2 cellular contexts compared by ENCODE assay signal in genomic region chr1:235160395-235160964, GRCh38.
TF ChIP-seq lines count a peak whose summit lies in the region.

No MANE protein-coding gene starts in this region.

TF ChIP-seq in HEK293, 187 proteins besides CTCF, POLR2A, EP300 and RAD21:
- peak; percentile 92; the same call in 1 of the 2 replicates for TF ChIP-seq ZNF223 (tag by site-specific recombination; IDR thresholded peaks at IDR 0.05)
- TF ChIP-seq PRDM1 (tag by site-specific recombination; IDR thresholded peaks at IDR 0.05), result peak; percentile 99
- 0 out of 2 replicates have a peak, but pooled peaks have one; percentile 19 for TF ChIP-seq ZNF433 (tag by site-specific recombination; IDR thresholded peaks at IDR 0.05; ENCODE audit: low read depth)
- TF ChIP-seq ZSCAN18 (tag by site-specific recombination; IDR thresholded peaks at IDR 0.05), result no peak
TF ChIP-seq in HEK293: peak in this region for 3.

TF ChIP-seq in GM12878, 131 proteins besides CTCF, POLR2A, EP300 and RAD21:
- TF ChIP-seq, protein P1, sequence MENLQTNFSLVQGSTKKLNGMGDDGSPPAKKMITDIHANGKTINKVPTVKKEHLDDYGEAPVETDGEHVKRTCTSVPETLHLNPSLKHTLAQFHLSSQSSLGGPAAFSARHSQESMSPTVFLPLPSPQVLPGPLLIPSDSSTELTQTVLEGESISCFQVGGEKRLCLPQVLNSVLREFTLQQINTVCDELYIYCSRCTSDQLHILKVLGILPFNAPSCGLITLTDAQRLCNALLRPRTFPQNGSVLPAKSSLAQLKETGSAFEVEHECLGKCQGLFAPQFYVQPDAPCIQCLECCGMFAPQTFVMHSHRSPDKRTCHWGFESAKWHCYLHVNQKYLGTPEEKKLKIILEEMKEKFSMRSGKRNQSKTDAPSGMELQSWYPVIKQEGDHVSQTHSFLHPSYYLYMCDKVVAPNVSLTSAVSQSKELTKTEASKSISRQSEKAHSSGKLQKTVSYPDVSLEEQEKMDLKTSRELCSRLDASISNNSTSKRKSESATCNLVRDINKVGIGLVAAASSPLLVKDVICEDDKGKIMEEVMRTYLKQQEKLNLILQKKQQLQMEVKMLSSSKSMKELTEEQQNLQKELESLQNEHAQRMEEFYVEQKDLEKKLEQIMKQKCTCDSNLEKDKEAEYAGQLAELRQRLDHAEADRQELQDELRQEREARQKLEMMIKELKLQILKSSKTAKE (IDR thresholded peaks at IDR 0.05; ENCODE audit: low read depth, poor library complexity, severe bottlenecking), result peak; percentile 35
- TF ChIP-seq EED (IDR thresholded peaks at IDR 0.05; ENCODE audit: low read depth) (no peak), REST (IDR thresholded peaks at IDR 0.05; ENCODE audit: low read depth, low read length) (no peak), SIN3A (IDR thresholded peaks at IDR 0.05; ENCODE audit: low read depth, low read length) (peak; percentile 87; the same call in 1 of the 2 replicates), RAD51 (IDR thresholded peaks at IDR 0.05) (0 out of 2 replicates have a peak, but pooled peaks have one; percentile 10), ZBED1 (IDR thresholded peaks at IDR 0.05; ENCODE audit: borderline replicate concordance) (no peak), RBBP5 (conservative IDR thresholded peaks at IDR 0.05) (no peak), SMAD1 (IDR thresholded peaks at IDR 0.05; ENCODE audit: low read depth, partially characterized antibody) (no peak), MTA2 (IDR thresholded peaks at IDR 0.05; ENCODE audit: low read depth) (0 out of 2 replicates have a peak, but pooled peaks have one; percentile 10), NR2F1 (conservative IDR thresholded peaks at IDR 0.05) (peak; percentile 8; the same call in 1 of the 2 replicates), BACH1 (IDR thresholded peaks at IDR 0.05; ENCODE audit: borderline replicate concordance) (0 out of 2 replicates have a peak, but pooled peaks have one; percentile 8), ETV6 (conservative IDR thresholded peaks at IDR 0.05 in 1 of 2, IDR thresholded peaks at IDR 0.05 in 1 of 2; ENCODE audit: borderline replicate concordance in 1 of 2, low read depth in 1 of 2) (0 out of 4 replicates have a peak, but pooled peaks of 1 of the 2 experiments have one; percentile 33)
